In genomic region chrX:55488268-55488558, GRCh38 we compare ENCODE assay signal across 8 cellular contexts. TPM values are rescaled to one million over a fixed set of nuclear protein-coding genes. Genes with fewer than 3 reads are reported as not detected.
DNase-seq lines count a peak whose midpoint lies in the region; TF ChIP-seq lines count a peak whose summit lies in the region.

No MANE protein-coding gene starts in this region.

- TF ChIP-seq EP300 in ovary (IDR thresholded peaks at IDR 0.05), result no peak

- H3K4me1 ChIP-seq in HUES48 (ENCODE audit: control insufficient read depth, insufficient read depth, low read length) (no peaks in the 10 kb centered on the region), ovary (ENCODE audit: insufficient read depth) (no peaks in the 10 kb centered on the region)

- H3K27ac ChIP-seq in HUES48 (ENCODE audit: low read depth, low read length) (no peak overlapping the region), ovary (peak overlapping the region; percentile 92 to 93)

- intact Hi-C loops in dendritic cell treated with granulocyte-macrophage colony-stimulating factor and Interleukin-4, amounts not matched to agents 40 ng/mL and 50 ng/mL, for 4 days (cut with micrococcal nuclease), result no loop called here
- intact Hi-C loops in ovary (cut with DNase I), result no loop called here

- no peaks in the 10 kb centered on the region for H3K9me3 Mint-ChIP-seq in dendritic cell treated with granulocyte-macrophage colony-stimulating factor and Interleukin-4, amounts not matched to agents 40 ng/mL and 50 ng/mL, for 4 days

- H3K27me3 ChIP-seq in HUES48 (ENCODE audit: control insufficient read depth, insufficient read depth, low read length), result no peaks in the 10 kb centered on the region
- no peaks in the 10 kb centered on the region for H3K27me3 ChIP-seq in ovary

- H3K27me3 Mint-ChIP-seq in dendritic cell treated with granulocyte-macrophage colony-stimulating factor and Interleukin-4, amounts not matched to agents 40 ng/mL and 50 ng/mL, for 4 days, result peaks cover 2% of the 10 kb centered on the region

- peaks cover 14% of the 10 kb centered on the region for H3K36me3 Mint-ChIP-seq in dendritic cell treated with granulocyte-macrophage colony-stimulating factor and Interleukin-4, amounts not matched to agents 40 ng/mL and 50 ng/mL, for 4 days (ENCODE audit: low read depth)

- peaks cover 14% of the 10 kb centered on the region for H3K4me1 Mint-ChIP-seq in dendritic cell treated with granulocyte-macrophage colony-stimulating factor and Interleukin-4, amounts not matched to agents 40 ng/mL and 50 ng/mL, for 4 days (ENCODE audit: low read depth)

- DNase-seq in G401 (ENCODE audit: low spot score), result peak; percentile 40
- DNase-seq in ovary, result no peak
- DNase-seq in DMS114 treated with DMSO at 0.1 percent for 48 hours (lab: John Stamatoyannopoulos, UW; ENCODE audit: unreplicated experiment), result no peak
- no peak for DNase-seq in NOMO-1 (lab: John Stamatoyannopoulos, UW; ENCODE audit: unreplicated experiment in 2 of 2)
- no peak for DNase-seq in dedifferentiated amniotic fluid mesenchymal stem cell (ENCODE audit: extremely low spot score)
- no peak for DNase-seq in COLO829 (ENCODE audit: low spot score)

- TF ChIP-seq CTCF in ovary (IDR thresholded peaks at IDR 0.05), result no peak

- peak overlapping the region; percentile 95 for H3K4me3 Mint-ChIP-seq in dendritic cell treated with granulocyte-macrophage colony-stimulating factor and Interleukin-4, amounts not matched to agents 40 ng/mL and 50 ng/mL, for 4 days

- 22 to 33% (median 28%) methylated on average over 16 to 19 of the region's 19 CpGs for WGBS in ovary, 3 donors

- H3K36me3 ChIP-seq in HUES48 (ENCODE audit: control insufficient read depth, insufficient read depth, low read length) (no peaks in the 10 kb centered on the region), ovary (no peaks in the 10 kb centered on the region)

- H3K4me3 ChIP-seq in HUES48 (ENCODE audit: low read depth, low read length) (peak overlapping the region; percentile 53), ovary (peak overlapping the region; percentile 61)

- TF ChIP-seq POLR2A in ovary (IDR thresholded peaks at IDR 0.05), result no peak

- peaks cover 48% of the 10 kb centered on the region for H3K9me3 ChIP-seq in HUES48 (ENCODE audit: control insufficient read depth, insufficient read depth, low read length)
- H3K9me3 ChIP-seq in ovary, result no peaks in the 10 kb centered on the region

- in situ Hi-C loops in G401 (cut with HindIII; ENCODE audit: low sequenced_read_pairs), result no loop called here

- no peak overlapping the region for H3K9ac ChIP-seq in HUES48 (ENCODE audit: low read depth, low read length)

- peak overlapping the region; percentile 99 for H3K27ac Mint-ChIP-seq in dendritic cell treated with granulocyte-macrophage colony-stimulating factor and Interleukin-4, amounts not matched to agents 40 ng/mL and 50 ng/mL, for 4 days

RNA-seq across cellular contexts. Expression of gene USP51, which starts 1.4 kb away (rescaled TPM):
- 3.3 and 8.1 TPM in 2 replicates for total RNA-seq in G401 (2014; rRNA removed; shearing (Covaris generic))
- total RNA-seq in ovary, result 10 to 100 TPM in 1 of 7 donors, 1 to 10 TPM in 6; 4.0 to 12.1 (median 8.1) TPM
- 1 to 10 TPM; 2.8 to 8.2 TPM for polyA plus RNA-seq in ovary

RNA-seq across cellular contexts. Expression of gene MAGEH1, which starts 36.3 kb away (rescaled TPM):
- total RNA-seq in G401 (2014; rRNA removed; shearing (Covaris generic)), result 17.8 and 31.1 TPM in 2 replicates
- 10 to 100 TPM; 28.9 to 47.5 (median 38.4) TPM for total RNA-seq in ovary
- 10 to 100 TPM; 30.9 to 38.7 TPM for polyA plus RNA-seq in ovary
